8 cellular contexts compared by ENCODE assay signal in genomic region chr6:30483677-30484279, GRCh38. TPM values are rescaled to one million over a fixed set of nuclear protein-coding genes. Genes with fewer than 3 reads are reported as not detected.
DNase-seq lines count a peak whose midpoint lies in the region; ATAC-seq and TF ChIP-seq lines count a peak whose summit lies in the region.

No MANE protein-coding gene starts in this region.

- 28% methylated on average over 7 of the region's 7 CpGs for WGBS in right cardiac atrium
- 17% methylated on average over 7 of the region's 7 CpGs for WGBS in suprapubic skin

- H3K27ac ChIP-seq in MM.1S (ENCODE audit: low read length), result no peak overlapping the region
- H3K27ac ChIP-seq in VCaP, result no peak overlapping the region
- no peak overlapping the region for H3K27ac ChIP-seq in right cardiac atrium (ENCODE audit: low read length)
- H3K27ac ChIP-seq in suprapubic skin, result no peak overlapping the region

- peak; percentile 6 for DNase-seq in NCI-H2107 treated with DMSO at 0.1 percent for 48 hours (lab: John Stamatoyannopoulos, UW; ENCODE audit: unreplicated experiment)
- no peak for DNase-seq in NCI-H2107 (lab: John Stamatoyannopoulos, UW)
- DNase-seq in MM.1S, result peak; percentile 52
- no peak for DNase-seq in right cardiac atrium
- no peak for DNase-seq in suprapubic skin (ENCODE audit: low spot score in 2 of 2)
- DNase-seq in germinal center (ENCODE audit: low spot score), result no peak
- no peak for DNase-seq in NCI-H1436 (lab: John Stamatoyannopoulos, UW)

- no peaks in the 10 kb centered on the region for H3K36me3 ChIP-seq in MM.1S (replicated peaks; ENCODE audit: insufficient read depth, low read length)
- H3K36me3 ChIP-seq in suprapubic skin, result no peaks in the 10 kb centered on the region

- no peaks in the 10 kb centered on the region for H3K9me2 ChIP-seq in MM.1S (replicated peaks; ENCODE audit: insufficient read depth, low read length)

- H3K27me3 ChIP-seq in MM.1S (replicated peaks; ENCODE audit: insufficient read depth, low read length) (peaks cover 32% of the 10 kb centered on the region), right cardiac atrium (ENCODE audit: control insufficient read depth, insufficient read depth) (peaks cover 2% of the 10 kb centered on the region), suprapubic skin (peaks cover 40% of the 10 kb centered on the region)

- H3K4me3 ChIP-seq in MM.1S (ENCODE audit: low read length) (no peak overlapping the region), right cardiac atrium (ENCODE audit: low read length) (no peak overlapping the region), suprapubic skin (no peak overlapping the region)

- peak; percentile 17 to 33 for ATAC-seq in right cardiac atrium

- no peak for TF ChIP-seq EP300 in suprapubic skin (IDR thresholded peaks at IDR 0.05)

- H3K4me2 ChIP-seq in MM.1S (ENCODE audit: low read depth, low read length), result no peak overlapping the region

- no peak overlapping the region for H3K9ac ChIP-seq in MM.1S (ENCODE audit: low read length)

- no peak for TF ChIP-seq POLR2A in suprapubic skin (IDR thresholded peaks at IDR 0.05)

- H3K4me1 ChIP-seq in MM.1S (ENCODE audit: low read length) (peaks cover 20% of the 10 kb centered on the region), right cardiac atrium (ENCODE audit: control insufficient read depth, insufficient read depth, low read length) (no peaks in the 10 kb centered on the region), suprapubic skin (peaks cover 19% of the 10 kb centered on the region)

- H3K79me2 ChIP-seq in MM.1S (ENCODE audit: low read length), result no peaks in the 10 kb centered on the region

- peaks cover 9% of the 10 kb centered on the region; the same call in 1 of the 2 replicates for H3F3A ChIP-seq in MM.1S (ENCODE audit: insufficient read depth, low read length)

- TF ChIP-seq CTCF in MM.1S (IDR thresholded peaks at IDR 0.05; ENCODE audit: low read length), result peak; percentile 60
- peak; percentile 65 for TF ChIP-seq CTCF in VCaP (conservative IDR thresholded peaks at IDR 0.05)
- peak; percentile 25 to 29 for TF ChIP-seq CTCF in suprapubic skin (IDR thresholded peaks at IDR 0.05)

- H3K9me3 ChIP-seq in MM.1S (replicated peaks; ENCODE audit: insufficient read depth, low read length), result no peaks in the 10 kb centered on the region
- H3K9me3 ChIP-seq in right cardiac atrium (ENCODE audit: control insufficient read depth, low read length), result no peaks in the 10 kb centered on the region
- H3K9me3 ChIP-seq in suprapubic skin, result no peaks in the 10 kb centered on the region

- H2AFZ ChIP-seq in MM.1S (ENCODE audit: low read length), result no peak overlapping the region

- no peaks in the 10 kb centered on the region for H4K20me1 ChIP-seq in MM.1S (ENCODE audit: insufficient read depth, low read length)

- intact Hi-C loops in right cardiac atrium (cut with DNase I), result loop anchor here (5.0 to 10.0 kb wide), 3 partner anchors 54 to 121 kb away; no protein-coding TSS in a partner anchor

RNA-seq across cellular contexts. Expression of gene HLA-E, which starts 5.5 kb away (rescaled TPM):
- 100 to 1,000 TPM; 180 to 230 (median 214) TPM for total RNA-seq in right cardiac atrium
- polyA plus RNA-seq in right cardiac atrium, result 227 TPM
- total RNA-seq in suprapubic skin, result 100 to 1,000 TPM; 496 to 771 (median 601) TPM

Comparison
In these comparisons a context has a peak if more than half of its experiments do, and no peak if none do; other contexts are left out.
1. DNase-seq: peak in NCI-H2107 treated with DMSO at 0.1 percent for 48 hours (single experiment) and MM.1S (single experiment); none in NCI-H2107 (single experiment), right cardiac atrium (0 of 3), suprapubic skin (0 of 2), germinal center (single experiment) and NCI-H1436 (single experiment).
2. Peak in every context shown above with its lines, with median percentiles within 50 percentile points of each other: CTCF ChIP-seq.